25 cellular contexts compared by ENCODE assay signal in genomic region chr10:1107679-1108078, GRCh38. TPM values are rescaled to one million over a fixed set of nuclear protein-coding genes. Genes with fewer than 3 reads are reported as not detected.
A peak's percentile ranks its signal among the peaks of the same experiment; 100 is the strongest.
DNase-seq lines count a peak whose midpoint lies in the region; ATAC-seq and TF ChIP-seq lines count a peak whose summit lies in the region.
"Had no signal": no experiment of that assay in that cellular context is flagged by ENCODE, and none has a peak within 500 bp of the region (broad histone marks: within the 10 kb centered on the region; RNA-seq: fewer than 3 reads in every experiment).

No MANE protein-coding gene starts in this region.

- TF ChIP-seq CTCF in Caco-2 (IDR thresholded peaks at IDR 0.05; ENCODE audit: insufficient read depth in 1 of 2, low read depth in 1 of 2, low read length in 1 of 2, severe bottlenecking in 1 of 2, unreplicated experiment in 1 of 2) (no peak), PC-3 (conservative IDR thresholded peaks at IDR 0.05; ENCODE audit: low read depth, low read length) (no peak)

- no peak for ATAC-seq in PC-3
- peak; percentile 81 for ATAC-seq in left colon
- ATAC-seq in GM21576 (IDR thresholded peaks at IDR 0.05; ENCODE audit: unreplicated experiment) = no peak
- no peak for ATAC-seq in HG03097 (IDR thresholded peaks at IDR 0.05; ENCODE audit: low FRiP score, unreplicated experiment)
- ATAC-seq: activated naive CD8-positive, alpha-beta T cell treated with anti-CD3 and anti-CD28 coated beads, Interleukin-2, amount 50 U/mL, for 24 hours; activated T-helper 17 cell treated with anti-CD3 and anti-CD28 coated beads, Interleukin-2, amount 50 U/mL, for 72 hours; left cardiac atrium had no signal

- no peaks in the 10 kb centered on the region for H3K9me2 ChIP-seq in PC-3 (replicated peaks; ENCODE audit: low read length)

- H3K4me1 ChIP-seq in Caco-2 (no peaks in the 10 kb centered on the region), PC-3 (ENCODE audit: insufficient read depth, low read length) (peaks cover 3% of the 10 kb centered on the region)

- no peak overlapping the region for H3K27ac ChIP-seq in PC-3 (ENCODE audit: low read length)
- H3K27ac ChIP-seq: SK-N-MC had no signal

- peaks cover 68% of the 10 kb centered on the region for H3K36me3 Mint-ChIP-seq in Caco-2 (ENCODE audit: insufficient read depth, unreplicated experiment)

- H3K9ac ChIP-seq in PC-3 (ENCODE audit: low read length) = no peak overlapping the region

- no peaks in the 10 kb centered on the region for H3F3A ChIP-seq in PC-3 (ENCODE audit: low read length, unreplicated experiment)

- H3K27me3 Mint-ChIP-seq in Caco-2 (ENCODE audit: insufficient read depth, unreplicated experiment) = no peaks in the 10 kb centered on the region
- H3K27me3 Mint-ChIP-seq: activated naive CD8-positive, alpha-beta T cell treated with anti-CD3 and anti-CD28 coated beads, Interleukin-2, amount 50 U/mL, for 24 hours; activated T-helper 17 cell treated with anti-CD3 and anti-CD28 coated beads, Interleukin-2, amount 50 U/mL, for 72 hours had no signal

- H3K9me3 Mint-ChIP-seq in Caco-2 (ENCODE audit: unreplicated experiment) = no peaks in the 10 kb centered on the region
- H3K9me3 Mint-ChIP-seq: activated naive CD8-positive, alpha-beta T cell treated with anti-CD3 and anti-CD28 coated beads, Interleukin-2, amount 50 U/mL, for 24 hours; activated T-helper 17 cell treated with anti-CD3 and anti-CD28 coated beads, Interleukin-2, amount 50 U/mL, for 72 hours; mesothelial cell of epicardium had no signal

- H3K27me3 ChIP-seq in Caco-2 (replicated peaks; ENCODE audit: control insufficient read depth, insufficient read depth, low read length) (no peaks in the 10 kb centered on the region), PC-3 (ENCODE audit: low read length) (no peaks in the 10 kb centered on the region)

- no peak overlapping the region for H3K4me3 Mint-ChIP-seq in Caco-2 (ENCODE audit: unreplicated experiment)
- H3K4me3 Mint-ChIP-seq: activated naive CD8-positive, alpha-beta T cell treated with anti-CD3 and anti-CD28 coated beads, Interleukin-2, amount 50 U/mL, for 24 hours; activated T-helper 17 cell treated with anti-CD3 and anti-CD28 coated beads, Interleukin-2, amount 50 U/mL, for 72 hours; H9; mesothelial cell of epicardium had no signal

- H3K4me1 Mint-ChIP-seq in Caco-2 (ENCODE audit: low read depth, unreplicated experiment) = peaks cover 19% of the 10 kb centered on the region

- no peak overlapping the region for H3K27ac Mint-ChIP-seq in Caco-2 (ENCODE audit: unreplicated experiment)
- H3K27ac Mint-ChIP-seq: activated naive CD8-positive, alpha-beta T cell treated with anti-CD3 and anti-CD28 coated beads, Interleukin-2, amount 50 U/mL, for 24 hours; mesothelial cell of epicardium had no signal

- H3K4me2 ChIP-seq in PC-3 (ENCODE audit: low read length) = no peak overlapping the region

- H3K4me3 ChIP-seq in Caco-2 (ENCODE audit: low read depth, low read length) = no peak overlapping the region
- H3K4me3 ChIP-seq in PC-3 (ENCODE audit: low read length) = no peak overlapping the region
- H3K4me3 ChIP-seq: SK-N-MC had no signal

- no peaks in the 10 kb centered on the region for H3K9me3 ChIP-seq in Caco-2
- no peaks in the 10 kb centered on the region for H3K9me3 ChIP-seq in PC-3 (ENCODE audit: low read length)

- CTCF ChIA-PET in Caco-2 (lab: Charles Lee) = no interaction called here
- CTCF ChIA-PET in PC-3 (lab: Charles Lee) = no interaction called here

- H2AFZ ChIP-seq in PC-3 (ENCODE audit: low read length) = no peak overlapping the region

- H4K20me1 ChIP-seq in PC-3 (ENCODE audit: low read length) = no peaks in the 10 kb centered on the region

- POLR2A ChIA-PET in Caco-2 (lab: Charles Lee) (no interaction called here), PC-3 (lab: Charles Lee; ENCODE audit: unreplicated experiment) (no interaction called here)

- H3K36me3 ChIP-seq in Caco-2 (ENCODE audit: control insufficient read depth, insufficient read depth, low read length) (peaks cover 14% of the 10 kb centered on the region), PC-3 (ENCODE audit: low read depth, low read length) (no peaks in the 10 kb centered on the region)

- peak; percentile 7 to 55 (median 36) for DNase-seq in NCI-H1417 (lab: John Stamatoyannopoulos, UW)
- no peak for DNase-seq in NCI-H1417 treated with DMSO at 0.1 percent for 48 hours (lab: John Stamatoyannopoulos, UW)
- DNase-seq in Caco-2 = peak; percentile 34 to 49
- DNase-seq in PC-3 = peak; percentile 2
- peak; percentile 40 to 73 for DNase-seq in left colon
- no peak for DNase-seq in NCI-H1092 treated with DMSO at 0.1 percent for 48 hours (lab: John Stamatoyannopoulos, UW)
- DNase-seq: 8988T; activated CD4-positive, CD25-positive, alpha-beta regulatory T cell; activated naive CD8-positive, alpha-beta T cell treated with anti-CD3 and anti-CD28 coated beads, Interleukin-2, amount 50 U/mL, for 24 hours; dermis blood vessel endothelial cell; DMS 273 treated with DMSO at 0.1 percent for 48 hours; erythroblast; H9; IMR-90; left cardiac atrium; MM.1S; NCI-H2029 treated with DMSO at 0.1 percent for 48 hours; NCI-H82; stimulated activated CD4-positive, alpha-beta T cell treated with anti-CD3 and anti-CD28 coated beads, Interleukin-4, amount 100 ng/mL, for 4 hours; T1000 had no signal

- H3K79me2 ChIP-seq in PC-3 (ENCODE audit: low read length) = no peaks in the 10 kb centered on the region

- no TSS peak for BruUV-seq in Caco-2 (replicated peaks; lab: Mats Ljungman, UMichigan)
- no TSS peak for BruUV-seq in PC-3 (replicated peaks; lab: Mats Ljungman, UMichigan)

- intact Hi-C loops in Caco-2 (cut with micrococcal nuclease; ENCODE audit: unreplicated experiment) = no loop called here
- intact Hi-C loops in PC-3 (cut with micrococcal nuclease) = no loop called here
- intact Hi-C loops in left colon (cut with DNase I, micrococcal nuclease) = no loop called here

RNA-seq across cellular contexts. Expression of gene WDR37, which starts 51.5 kb away (rescaled TPM):
- total RNA-seq in Caco-2 (2022) (20.6 and 22.9 TPM in 2 replicates), PC-3 (2014; rRNA removed) (4.5 and 7.1 TPM in 2 replicates), left colon (10 to 100 TPM; 16.9 to 20.0 TPM)

RNA-seq across cellular contexts. Expression of gene IDI1, which starts 58.8 kb away (rescaled TPM):
- total RNA-seq in Caco-2 (2022) (121 and 133 TPM in 2 replicates), PC-3 (2014; rRNA removed) (21.9 and 30.2 TPM in 2 replicates), left colon (100 to 1,000 TPM in 1 of 2 donors, 10 to 100 TPM in 1; 65.2 to 132 TPM)

Comparison
In these comparisons a context has a peak if more than half of its experiments do, and no peak if none do; other contexts are left out.
1. DNase-seq: peak in NCI-H1417 (3 of 3), Caco-2 (2 of 2), PC-3 (single experiment) and left colon (2 of 2); none in NCI-H1417 treated with DMSO at 0.1 percent for 48 hours (single experiment) and NCI-H1092 treated with DMSO at 0.1 percent for 48 hours (single experiment).